Comparison of ENCODE assay signal across 8 cellular contexts in the genomic region with DNA sequence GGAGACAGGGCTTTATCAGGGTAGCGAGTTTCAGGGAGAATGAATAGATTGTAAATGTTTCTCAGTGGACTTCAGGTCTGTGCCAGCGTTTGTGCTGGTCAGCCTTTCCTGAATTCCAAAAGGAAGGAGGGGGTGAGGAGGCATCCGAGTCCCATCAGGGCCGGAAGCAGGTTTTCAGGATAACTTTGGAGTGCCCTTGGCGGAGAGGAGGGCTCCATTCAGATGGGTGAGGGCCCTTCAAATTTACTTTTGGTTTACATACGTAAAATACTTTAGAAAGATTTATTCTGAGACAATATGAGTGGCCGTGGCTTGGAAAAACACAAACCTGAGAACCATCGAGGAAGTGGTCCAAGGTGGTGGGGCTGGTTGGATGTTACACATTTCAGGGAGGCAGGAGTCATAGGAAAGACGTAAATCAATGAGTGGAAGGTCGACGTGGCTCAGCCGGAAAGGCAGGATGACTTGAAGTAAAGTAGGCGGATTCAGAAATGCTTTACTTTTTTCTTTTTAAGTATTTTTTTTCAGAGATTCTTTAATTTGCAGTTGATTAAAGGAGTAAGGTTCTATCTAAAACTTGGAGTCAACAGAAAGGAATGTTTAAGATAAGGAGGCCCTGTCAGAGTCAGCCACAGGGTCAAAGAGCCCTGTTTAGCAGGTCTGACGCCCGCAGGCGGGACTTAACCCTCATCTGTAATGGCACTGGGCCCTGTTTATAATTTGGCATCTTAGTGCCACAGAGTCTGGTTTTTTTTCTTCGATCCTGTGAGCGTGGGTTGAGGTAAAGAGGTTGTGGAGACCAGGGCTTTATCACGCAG. TPM values are rescaled to one million over a fixed set of nuclear protein-coding genes. Genes with fewer than 3 reads are reported as not detected.
DNase-seq lines count a peak whose midpoint lies in the region; ATAC-seq and TF ChIP-seq lines count a peak whose summit lies in the region.

No MANE protein-coding gene starts in this region.

- H3K27ac Mint-ChIP-seq in T-cell: peak overlapping the region; percentile 23 to 48

- H3K36me3 Mint-ChIP-seq in T-cell: peaks cover 12% of the 10 kb centered on the region

- H3K27ac ChIP-seq in HEK293 (ENCODE audit: extremely low read depth, low read depth, low read length): peak overlapping the region; percentile 31; the same call in 1 of the 2 replicates

- no peak overlapping the region for H3K4me3 Mint-ChIP-seq in T-cell

- no peaks in the 10 kb centered on the region for H3K9me3 ChIP-seq in HEK293 (ENCODE audit: control insufficient read depth, insufficient read depth, low read depth, low read length)

- no peaks in the 10 kb centered on the region for H3K36me3 ChIP-seq in HEK293 (ENCODE audit: control insufficient read depth in 2 of 2, insufficient read depth in 1 of 2, low read length in 2 of 2)

- peaks cover 7% of the 10 kb centered on the region for H3K4me1 ChIP-seq in HEK293 (ENCODE audit: control insufficient read depth, insufficient read depth, low read length)

- intact Hi-C loops in sciatic nerve (cut with DNase I): no loop called here

- H3K27me3 Mint-ChIP-seq in T-cell: no peaks in the 10 kb centered on the region

- TF ChIP-seq CTCF in HEK293 (tag by site-specific recombination; IDR thresholded peaks at IDR 0.05): no peak

- CTCF ChIA-PET in HEK293 (lab: Yijun Ruan, JAX): no interaction called here
- CTCF ChIA-PET in T-cell (lab: Charles Lee): no interaction called here

- ATAC-seq in T-cell (replicated peaks in 1 of 4): no peak
- peak; percentile 14 for ATAC-seq in sciatic nerve
- ATAC-seq in HG03442 (IDR thresholded peaks at IDR 0.05; ENCODE audit: unreplicated experiment): no peak
- no peak for ATAC-seq in GM21723 (IDR thresholded peaks at IDR 0.05; ENCODE audit: unreplicated experiment)
- ATAC-seq in HG02678 (IDR thresholded peaks at IDR 0.05; ENCODE audit: unreplicated experiment): no peak

- H3K4me3 ChIP-seq in HEK293 (ENCODE audit: low read depth, low read length): no peak overlapping the region

- no peak for DNase-seq in T-cell
- peak; percentile 61 for DNase-seq in glomerular visceral epithelial cell (ENCODE audit: extremely low spot score)
- DNase-seq in sciatic nerve (ENCODE audit: low spot score): peak; percentile 50
- no peak for DNase-seq in D341Med (ENCODE audit: low spot score)

- POLR2A ChIA-PET in HEK293 (lab: Yijun Ruan, JAX) (no interaction called here), T-cell (lab: Charles Lee) (no interaction called here)

- peaks cover 42 to 66% (median 53%) of the 10 kb centered on the region in 3 donors for H3K4me1 Mint-ChIP-seq in T-cell

- H3K9me3 Mint-ChIP-seq in T-cell: no peaks in the 10 kb centered on the region

TF ChIP-seq in HEK293, 187 proteins besides CTCF, POLR2A, EP300 and RAD21:
- TF ChIP-seq ZNF626 (tag by site-specific recombination; IDR thresholded peaks at IDR 0.05) (no peak), MYNN (tag by site-specific recombination; IDR thresholded peaks at IDR 0.05; ENCODE audit: borderline replicate concordance) (no peak), ZNF830 (tag by site-specific recombination; IDR thresholded peaks at IDR 0.05; ENCODE audit: low read depth) (no peak), SP7 (tag by site-specific recombination; IDR thresholded peaks at IDR 0.05) (peak; percentile 52), WT1 (tag by site-specific recombination; IDR thresholded peaks at IDR 0.05) (0 out of 2 replicates have a peak, but pooled peaks have one; percentile 20), ZFP69B (tag by site-specific recombination; IDR thresholded peaks at IDR 0.05) (no peak), ZNF701 (tag by site-specific recombination; IDR thresholded peaks at IDR 0.05) (no peak), ZNF558 (tag by site-specific recombination; IDR thresholded peaks at IDR 0.05) (0 out of 2 replicates have a peak, but pooled peaks have one; percentile 38), ZNF629 (tag by site-specific recombination; IDR thresholded peaks at IDR 0.05) (peak; percentile 64), KLF1 (tag by site-specific recombination; IDR thresholded peaks at IDR 0.05) (no peak), ZNF335 (tag by site-specific recombination; conservative IDR thresholded peaks at IDR 0.05) (peak; percentile 67), ZBTB17 (tag by site-specific recombination; IDR thresholded peaks at IDR 0.05) (peak; percentile 44; the same call in 1 of the 2 replicates), KLF10 (tag by site-specific recombination; IDR thresholded peaks at IDR 0.05) (peak; percentile 27; the same call in 1 of the 2 replicates), SP2 (tag by site-specific recombination; IDR thresholded peaks at IDR 0.05) (peak; percentile 31; the same call in 1 of the 2 replicates), ZNF366 (tag by site-specific recombination; conservative IDR thresholded peaks at IDR 0.05) (peak; percentile 63), FEZF1 (tag by site-specific recombination; IDR thresholded peaks at IDR 0.05) (no peak), ZBTB8A (tag by site-specific recombination; IDR thresholded peaks at IDR 0.05) (0 out of 2 replicates have a peak, but pooled peaks have one; percentile 48)
- TF ChIP-seq, protein P1, sequence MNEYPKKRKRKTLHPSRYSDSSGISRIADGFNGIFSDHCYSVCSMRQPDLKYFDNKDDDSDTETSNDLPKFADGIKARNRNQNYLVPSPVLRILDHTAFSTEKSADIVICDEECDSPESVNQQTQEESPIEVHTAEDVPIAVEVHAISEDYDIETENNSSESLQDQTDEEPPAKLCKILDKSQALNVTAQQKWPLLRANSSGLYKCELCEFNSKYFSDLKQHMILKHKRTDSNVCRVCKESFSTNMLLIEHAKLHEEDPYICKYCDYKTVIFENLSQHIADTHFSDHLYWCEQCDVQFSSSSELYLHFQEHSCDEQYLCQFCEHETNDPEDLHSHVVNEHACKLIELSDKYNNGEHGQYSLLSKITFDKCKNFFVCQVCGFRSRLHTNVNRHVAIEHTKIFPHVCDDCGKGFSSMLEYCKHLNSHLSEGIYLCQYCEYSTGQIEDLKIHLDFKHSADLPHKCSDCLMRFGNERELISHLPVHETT (tag by site-specific recombination; IDR thresholded peaks at IDR 0.05): 0 out of 2 replicates have a peak, but pooled peaks have one; percentile 13
- TF ChIP-seq, protein P2, sequence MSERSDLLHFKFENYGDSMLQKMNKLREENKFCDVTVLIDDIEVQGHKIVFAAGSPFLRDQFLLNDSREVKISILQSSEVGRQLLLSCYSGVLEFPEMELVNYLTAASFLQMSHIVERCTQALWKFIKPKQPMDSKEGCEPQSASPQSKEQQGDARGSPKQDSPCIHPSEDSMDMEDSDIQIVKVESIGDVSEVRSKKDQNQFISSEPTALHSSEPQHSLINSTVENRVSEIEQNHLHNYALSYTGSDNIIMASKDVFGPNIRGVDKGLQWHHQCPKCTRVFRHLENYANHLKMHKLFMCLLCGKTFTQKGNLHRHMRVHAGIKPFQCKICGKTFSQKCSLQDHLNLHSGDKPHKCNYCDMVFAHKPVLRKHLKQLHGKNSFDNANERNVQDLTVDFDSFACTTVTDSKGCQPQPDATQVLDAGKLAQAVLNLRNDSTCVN (tag by site-specific recombination; optimal IDR thresholded peaks at IDR 0.05): no peak
- TF ChIP-seq, protein P3, sequence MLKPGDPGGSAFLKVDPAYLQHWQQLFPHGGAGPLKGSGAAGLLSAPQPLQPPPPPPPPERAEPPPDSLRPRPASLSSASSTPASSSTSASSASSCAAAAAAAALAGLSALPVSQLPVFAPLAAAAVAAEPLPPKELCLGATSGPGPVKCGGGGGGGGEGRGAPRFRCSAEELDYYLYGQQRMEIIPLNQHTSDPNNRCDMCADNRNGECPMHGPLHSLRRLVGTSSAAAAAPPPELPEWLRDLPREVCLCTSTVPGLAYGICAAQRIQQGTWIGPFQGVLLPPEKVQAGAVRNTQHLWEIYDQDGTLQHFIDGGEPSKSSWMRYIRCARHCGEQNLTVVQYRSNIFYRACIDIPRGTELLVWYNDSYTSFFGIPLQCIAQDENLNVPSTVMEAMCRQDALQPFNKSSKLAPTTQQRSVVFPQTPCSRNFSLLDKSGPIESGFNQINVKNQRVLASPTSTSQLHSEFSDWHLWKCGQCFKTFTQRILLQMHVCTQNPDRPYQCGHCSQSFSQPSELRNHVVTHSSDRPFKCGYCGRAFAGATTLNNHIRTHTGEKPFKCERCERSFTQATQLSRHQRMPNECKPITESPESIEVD (tag by site-specific recombination; IDR thresholded peaks at IDR 0.05): 0 out of 2 replicates have a peak, but pooled peaks have one; percentile 30
- TF ChIP-seq, protein P4, sequence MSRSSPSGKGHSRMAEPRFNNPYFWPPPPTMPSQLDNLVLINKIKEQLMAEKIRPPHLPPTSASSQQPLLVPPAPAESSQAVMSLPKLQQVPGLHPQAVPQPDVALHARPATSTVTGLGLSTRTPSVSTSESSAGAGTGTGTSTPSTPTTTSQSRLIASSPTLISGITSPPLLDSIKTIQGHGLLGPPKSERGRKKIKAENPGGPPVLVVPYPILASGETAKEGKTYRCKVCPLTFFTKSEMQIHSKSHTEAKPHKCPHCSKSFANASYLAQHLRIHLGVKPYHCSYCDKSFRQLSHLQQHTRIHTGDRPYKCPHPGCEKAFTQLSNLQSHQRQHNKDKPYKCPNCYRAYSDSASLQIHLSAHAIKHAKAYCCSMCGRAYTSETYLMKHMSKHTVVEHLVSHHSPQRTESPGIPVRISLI (tag by site-specific recombination; IDR thresholded peaks at IDR 0.05): 0 out of 2 replicates have a peak, but pooled peaks have one; percentile 40
- TF ChIP-seq, protein P5, sequence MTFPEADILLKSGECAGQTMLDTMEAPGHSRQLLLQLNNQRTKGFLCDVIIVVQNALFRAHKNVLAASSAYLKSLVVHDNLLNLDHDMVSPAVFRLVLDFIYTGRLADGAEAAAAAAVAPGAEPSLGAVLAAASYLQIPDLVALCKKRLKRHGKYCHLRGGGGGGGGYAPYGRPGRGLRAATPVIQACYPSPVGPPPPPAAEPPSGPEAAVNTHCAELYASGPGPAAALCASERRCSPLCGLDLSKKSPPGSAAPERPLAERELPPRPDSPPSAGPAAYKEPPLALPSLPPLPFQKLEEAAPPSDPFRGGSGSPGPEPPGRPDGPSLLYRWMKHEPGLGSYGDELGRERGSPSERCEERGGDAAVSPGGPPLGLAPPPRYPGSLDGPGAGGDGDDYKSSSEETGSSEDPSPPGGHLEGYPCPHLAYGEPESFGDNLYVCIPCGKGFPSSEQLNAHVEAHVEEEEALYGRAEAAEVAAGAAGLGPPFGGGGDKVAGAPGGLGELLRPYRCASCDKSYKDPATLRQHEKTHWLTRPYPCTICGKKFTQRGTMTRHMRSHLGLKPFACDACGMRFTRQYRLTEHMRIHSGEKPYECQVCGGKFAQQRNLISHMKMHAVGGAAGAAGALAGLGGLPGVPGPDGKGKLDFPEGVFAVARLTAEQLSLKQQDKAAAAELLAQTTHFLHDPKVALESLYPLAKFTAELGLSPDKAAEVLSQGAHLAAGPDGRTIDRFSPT (tag by site-specific recombination; IDR thresholded peaks at IDR 0.05): peak; percentile 66

RNA-seq across cellular contexts. Expression of a gene that starts 32.8 kb away (rescaled TPM):
- total RNA-seq in T-cell: 10 to 100 TPM; 35.7 to 57.1 (median 48.5) TPM
- 75.6 TPM for total RNA-seq in sciatic nerve

Comparison
In these comparisons a context has a peak if more than half of its experiments do, and no peak if none do; other contexts are left out.
1. DNase-seq: peak in glomerular visceral epithelial cell (single experiment) and sciatic nerve (single experiment); none in T-cell (0 of 34) and D341Med (single experiment).